ENCODE assay signal across 12 cellular contexts in the genomic region with DNA sequence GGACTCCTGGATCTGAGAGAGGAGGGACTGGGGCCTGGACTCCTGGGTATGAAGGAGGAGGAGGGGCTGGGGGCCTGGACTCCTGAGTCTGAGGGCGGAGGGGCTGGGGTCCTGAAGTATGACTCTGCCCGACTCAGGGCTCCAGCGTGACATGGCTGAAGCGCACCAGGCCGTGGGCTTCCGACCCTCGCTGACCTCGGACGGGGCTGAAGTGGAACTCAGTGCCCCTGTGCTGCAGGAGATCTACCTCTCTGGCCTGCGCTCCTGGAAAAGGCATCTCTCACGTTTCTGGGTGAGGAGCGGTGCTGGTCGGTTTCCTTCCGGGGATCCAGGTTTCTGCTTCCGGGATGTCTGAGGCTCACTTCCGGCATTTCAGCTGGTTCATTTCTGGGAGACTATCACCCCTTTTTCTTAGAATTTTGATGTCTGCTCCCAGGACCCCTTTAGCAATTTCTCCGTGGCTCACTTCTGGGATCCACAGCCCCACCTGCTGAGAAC. TPM values are rescaled to one million over a fixed set of nuclear protein-coding genes. Genes with fewer than 3 reads are reported as not detected.
DNase-seq lines count a peak whose midpoint lies in the region; FAIRE-seq and TF ChIP-seq lines count a peak whose summit lies in the region.
"Had no signal": no experiment of that assay in that cellular context is flagged by ENCODE, and none has a peak within 500 bp of the region (broad histone marks: within the 10 kb centered on the region; RNA-seq: fewer than 3 reads in every experiment).

No MANE protein-coding gene starts in this region.

- H3K4me3 Mint-ChIP-seq in endodermal cell, result peak overlapping the region; percentile 78
- peak overlapping the region; percentile 94 for H3K4me3 Mint-ChIP-seq in neural progenitor cell

- H3K27me3 Mint-ChIP-seq in endodermal cell (ENCODE audit: insufficient read depth) (no peaks in the 10 kb centered on the region), neural progenitor cell (ENCODE audit: insufficient read depth, low read depth) (peaks cover 8% of the 10 kb centered on the region)

- WGBS in endodermal cell (ENCODE audit: insufficient coverage in 1 of 2, insufficient read length in 1 of 2), 2 experiments, result 85 to 86% methylated on average over 16 to 17 of the region's 17 CpGs

- H3K27ac ChIP-seq in endodermal cell (ENCODE audit: low read depth, low read length) (no peak overlapping the region), neural progenitor cell (no peak overlapping the region)

- H3K9me3 ChIP-seq in endodermal cell (ENCODE audit: control insufficient read depth, low read length) (no peaks in the 10 kb centered on the region), neural progenitor cell (ENCODE audit: low read depth) (no peaks in the 10 kb centered on the region)

- no peak overlapping the region for H3K27ac Mint-ChIP-seq in endodermal cell
- H3K27ac Mint-ChIP-seq in neural progenitor cell, result no peak overlapping the region
- H3K27ac Mint-ChIP-seq: CD8-positive, alpha-beta T cell had no signal

- H3K4me1 Mint-ChIP-seq in endodermal cell (peaks cover 13% of the 10 kb centered on the region), neural progenitor cell (peaks cover 32% of the 10 kb centered on the region)

- H3K27me3 ChIP-seq in BJ (ENCODE audit: control insufficient read depth, insufficient read depth, low read length), result no peaks in the 10 kb centered on the region
- no peaks in the 10 kb centered on the region for H3K27me3 ChIP-seq in endodermal cell (ENCODE audit: control insufficient read depth, insufficient read depth, low read length, poor library complexity, severe bottlenecking)
- H3K27me3 ChIP-seq in neural progenitor cell, result no peaks in the 10 kb centered on the region

- no peaks in the 10 kb centered on the region for H3K9me3 Mint-ChIP-seq in endodermal cell
- H3K9me3 Mint-ChIP-seq in neural progenitor cell, result no peaks in the 10 kb centered on the region
- H3K9me3 Mint-ChIP-seq: CD8-positive, alpha-beta T cell had no signal

- no peak overlapping the region for H3K9ac ChIP-seq in endodermal cell (ENCODE audit: extremely low read depth, low read length, poor library complexity, severe bottlenecking)
- H3K9ac ChIP-seq in neural progenitor cell, result peak overlapping the region; percentile 21

- no peak for TF ChIP-seq CTCF in BJ (IDR thresholded peaks at IDR 0.05; ENCODE audit: insufficient read depth, low read depth, low read length)
- TF ChIP-seq CTCF in endodermal cell (conservative IDR thresholded peaks at IDR 0.05), result no peak
- TF ChIP-seq CTCF in neural progenitor cell (IDR thresholded peaks at IDR 0.05), result no peak

- peak overlapping the region; percentile 56 for H3K4me3 ChIP-seq in BJ (ENCODE audit: low read depth, low read length)
- H3K4me3 ChIP-seq in endodermal cell (ENCODE audit: low read length), result no peak overlapping the region
- peak overlapping the region; percentile 85 for H3K4me3 ChIP-seq in neural progenitor cell

- H3F3A ChIP-seq in neural progenitor cell (ENCODE audit: low read depth), result peaks cover 43% of the 10 kb centered on the region

- POLR2A ChIA-PET in BJ (lab: Charles Lee), result no interaction called here

- peaks cover 47% of the 10 kb centered on the region for H3K79me2 ChIP-seq in neural progenitor cell (ENCODE audit: low read depth)

- H4K20me1 ChIP-seq in neural progenitor cell (ENCODE audit: low read depth), result peaks cover 26% of the 10 kb centered on the region

- H3K4me2 ChIP-seq in neural progenitor cell, result peak overlapping the region; percentile 90

- CTCF ChIA-PET in BJ (lab: Yijun Ruan, JAX), result interaction anchor here (0.6 kb wide), 1 partner anchor 153 kb away, joined by 3 read pairs; no protein-coding TSS in a partner anchor

- H3K36me3 ChIP-seq in BJ (ENCODE audit: control insufficient read depth, insufficient read depth, low read length) (peaks cover 6% of the 10 kb centered on the region), endodermal cell (ENCODE audit: control insufficient read depth, insufficient read depth, low read length) (peaks cover 5% of the 10 kb centered on the region), neural progenitor cell (peaks cover 3% of the 10 kb centered on the region)

- no peak for DNase-seq in BJ (ENCODE audit: low read depth)
- DNase-seq in NCI-H2227 treated with DMSO at 0.1 percent for 48 hours (lab: John Stamatoyannopoulos, UW), result peak; percentile 19
- DNase-seq in endodermal cell, result no peak
- DNase-seq in neural progenitor cell (ENCODE audit: low spot score), result no peak
- no peak for DNase-seq in HuH-7.5 (ENCODE audit: low spot score)
- no peak for DNase-seq in RKO (ENCODE audit: low spot score)
- no peak for DNase-seq in cortex of kidney (lab: John Stamatoyannopoulos, UW)
- no peak for DNase-seq in GM19239 (ENCODE audit: insufficient read length, low spot score)
- DNase-seq: activated T-cell treated with anti-CD3 and anti-CD28 coated beads, Interleukin-2, amount 50 U/mL, for 1 hour; CD8-positive, alpha-beta T cell; Kasumi-1; trophoblast cell had no signal

- no peaks in the 10 kb centered on the region for H3K4me1 ChIP-seq in endodermal cell (ENCODE audit: control insufficient read depth, insufficient read depth, low read length)
- H3K4me1 ChIP-seq in neural progenitor cell, result peaks cover 14% of the 10 kb centered on the region

- FAIRE-seq in GM19239 (lab: Jason Lieb, UNC), result no peak

- H3K36me3 Mint-ChIP-seq in endodermal cell (ENCODE audit: low read depth) (peaks cover 13% of the 10 kb centered on the region), neural progenitor cell (peaks cover 13% of the 10 kb centered on the region)

- H2AFZ ChIP-seq in neural progenitor cell (replicated peaks), result no peak overlapping the region

RNA-seq across cellular contexts. Expression of a gene that starts 1.2 kb away (rescaled TPM):
- polyA plus RNA-seq in BJ (2011; rRNA removed), result 26.0 and 45.9 TPM in 2 replicates
- 22.0 and 23.6 TPM in 2 replicates for polyA minus RNA-seq in BJ (2011; rRNA and poly(A)+ RNA removed)
- 10 to 100 TPM; 41.4 to 59.7 TPM for total RNA-seq in endodermal cell
- 62.0 TPM for polyA plus RNA-seq in endodermal cell (2013, experiment 1 of 2)
- polyA plus RNA-seq in endodermal cell (2013, experiment 2 of 2), result 60.2 TPM
- 51.7 and 105 TPM in 2 replicates for total RNA-seq in neural progenitor cell (ENCODE audit: low replicate concordance)

RNA-seq across cellular contexts. Expression of a gene that starts 2.8 kb away (rescaled TPM):
- 0.39 TPM in 2 replicates for polyA plus RNA-seq in BJ (2011; rRNA removed)
- polyA minus RNA-seq in BJ (2011; rRNA and poly(A)+ RNA removed), result 0.38 and 0.41 TPM in 2 replicates
- total RNA-seq in endodermal cell (1 to 10 TPM; 4.6 to 7.7 TPM), neural progenitor cell (ENCODE audit: low replicate concordance) (6.0 and 9.4 TPM in 2 replicates)
- 5.1 TPM for polyA plus RNA-seq in endodermal cell (2013, experiment 1 of 2)
- 6.1 TPM for polyA plus RNA-seq in endodermal cell (2013, experiment 2 of 2)

RNA-seq across cellular contexts. Expression of a gene that starts 15.1 kb away (rescaled TPM):
- polyA plus RNA-seq in BJ (2011; rRNA removed), result 269 and 372 TPM in 2 replicates
- polyA minus RNA-seq in BJ (2011; rRNA and poly(A)+ RNA removed), result 216 and 405 TPM in 2 replicates
- total RNA-seq in endodermal cell (100 to 1,000 TPM; 343 to 362 TPM), neural progenitor cell (ENCODE audit: low replicate concordance) (480 and 755 TPM in 2 replicates)
- polyA plus RNA-seq in endodermal cell (2013, experiment 1 of 2), result 417 TPM
- polyA plus RNA-seq in endodermal cell (2013, experiment 2 of 2), result 408 TPM

RNA-seq across cellular contexts. Expression of a gene that starts 26.4 kb away (rescaled TPM):
- 14.2 and 21.5 TPM in 2 replicates for polyA plus RNA-seq in BJ (2011; rRNA removed)
- polyA minus RNA-seq in BJ (2011; rRNA and poly(A)+ RNA removed), result 8.5 and 9.5 TPM in 2 replicates
- total RNA-seq in endodermal cell (100 to 1,000 TPM in 1 of 2 donors, 10 to 100 TPM in 1; 91.8 to 101 TPM), neural progenitor cell (ENCODE audit: low replicate concordance) (6.1 and 41.8 TPM in 2 replicates)
- polyA plus RNA-seq in endodermal cell (2013, experiment 1 of 2), result 81.0 TPM
- 68.6 TPM for polyA plus RNA-seq in endodermal cell (2013, experiment 2 of 2)

RNA-seq across cellular contexts. Expression of a gene that starts 26.5 kb away (rescaled TPM):
- 47.5 and 68.5 TPM in 2 replicates for polyA plus RNA-seq in BJ (2011; rRNA removed)
- 19.2 and 32.7 TPM in 2 replicates for polyA minus RNA-seq in BJ (2011; rRNA and poly(A)+ RNA removed)
- total RNA-seq in endodermal cell, result 100 to 1,000 TPM; 127 to 128 TPM
- 58.7 TPM for polyA plus RNA-seq in endodermal cell (2013, experiment 1 of 2)
- polyA plus RNA-seq in endodermal cell (2013, experiment 2 of 2), result 66.6 TPM
- total RNA-seq in neural progenitor cell (ENCODE audit: low replicate concordance), result 29.5 and 65.1 TPM in 2 replicates
